6 cellular contexts compared by ENCODE assay signal in the genomic region with DNA sequence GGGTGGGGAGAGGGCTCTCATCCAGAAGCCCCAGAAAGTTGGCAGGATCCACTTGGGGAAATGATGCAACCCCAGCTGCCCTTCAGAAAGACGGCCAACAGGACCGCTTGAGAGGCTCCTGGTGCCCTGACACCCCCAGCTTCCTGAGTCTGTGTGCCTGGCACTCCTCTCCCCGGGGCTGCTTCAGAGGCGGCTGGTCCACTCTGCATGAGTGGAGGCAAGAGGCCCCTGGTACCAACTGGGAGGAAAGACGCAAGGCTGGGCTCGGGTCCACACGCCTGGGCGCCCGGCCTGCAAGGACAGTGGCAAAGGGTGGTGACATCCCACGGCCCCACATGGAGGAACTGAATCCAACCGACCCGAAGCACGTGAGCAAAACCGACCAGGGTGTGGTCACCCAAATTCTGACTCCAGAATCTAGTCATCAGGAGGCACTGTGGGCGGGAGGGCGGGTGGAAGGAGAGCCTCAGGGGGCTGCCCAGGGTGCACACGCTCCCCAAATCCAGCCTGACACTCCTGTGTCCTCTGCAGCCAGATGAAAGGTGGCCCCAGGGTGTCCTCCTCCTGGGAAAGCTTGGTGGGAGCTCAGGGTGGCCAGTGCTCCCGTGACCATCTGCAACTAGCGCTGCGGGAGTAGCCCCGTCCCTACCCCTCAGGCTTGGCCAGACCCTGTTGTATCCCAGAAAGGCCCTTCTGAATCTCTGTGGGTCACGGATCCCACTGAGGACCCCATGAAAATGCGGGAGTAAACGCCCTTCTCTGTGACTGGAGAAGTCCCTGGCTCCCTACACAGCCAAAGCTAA. TPM values are rescaled to one million over a fixed set of nuclear protein-coding genes. Genes with fewer than 3 reads are reported as not detected.
A peak's percentile ranks its signal among the peaks of the same experiment; 100 is the strongest.
DNase-seq lines count a peak whose midpoint lies in the region; ATAC-seq and TF ChIP-seq lines count a peak whose summit lies in the region.

No MANE protein-coding gene starts in this region.

- TF ChIP-seq CTCF in tibial artery (IDR thresholded peaks at IDR 0.05), result no peak

- H3K27ac ChIP-seq in tibial artery, result peak overlapping the region; percentile 96 to 99

- intact Hi-C loops in Right ventricle myocardium superior (cut with DNase I) (loop anchor here (5.0 kb wide), 1 partner anchor 51 kb away; a partner anchor contains a TSS), tibial artery (cut with DNase I; ENCODE audit: low total_unique reads) (loop anchor here (5.0 kb wide), 1 partner anchor 51 kb away; a partner anchor contains a TSS)

- H3K4me1 ChIP-seq in tibial artery, result peaks cover 5 to 55% (median 47%) of the 10 kb centered on the region in 4 donors

- H3K36me3 ChIP-seq in tibial artery, result peaks cover 33 to 41% (median 38%) of the 10 kb centered on the region in 3 donors

- H3K4me3 ChIP-seq in tibial artery, result peak overlapping the region; percentile 57 to 72

- H3K27me3 ChIP-seq in tibial artery, result no peaks in the 10 kb centered on the region

- H3K9me3 ChIP-seq in tibial artery, result no peaks in the 10 kb centered on the region

- ATAC-seq in Right ventricle myocardium superior (ENCODE audit: poor library complexity), result no peak
- ATAC-seq in HG02610 (IDR thresholded peaks at IDR 0.05; ENCODE audit: unreplicated experiment), result no peak

- DNase-seq in AG20443 (ENCODE audit: low spot score) (peak; percentile 79), RPMI7951 (ENCODE audit: low read depth) (peak; percentile 6), Right ventricle myocardium superior (peak; percentile 78), tibial artery (peak; percentile 76 to 84), NCI-H69 (lab: John Stamatoyannopoulos, UW) (no peak)

RNA-seq across cellular contexts. Expression of a gene that starts 3.7 kb away (rescaled TPM):
- 147 and 167 TPM in 2 replicates for total RNA-seq in RPMI7951 (2014; rRNA removed; shearing (Covaris generic))
- total RNA-seq in Right ventricle myocardium superior, result 171 TPM

RNA-seq across cellular contexts. Expression of a gene that starts 32.0 kb away (rescaled TPM):
- total RNA-seq in RPMI7951 (2014; rRNA removed; shearing (Covaris generic)), result 65.8 and 81.1 TPM in 2 replicates
- total RNA-seq in Right ventricle myocardium superior, result 60.5 TPM

RNA-seq across cellular contexts. Expression of a gene that starts 33.9 kb away (rescaled TPM):
- total RNA-seq in RPMI7951 (2014; rRNA removed; shearing (Covaris generic)), result 0.29 TPM in 1 of 2 replicates, not detected in the other
- 0.13 TPM for total RNA-seq in Right ventricle myocardium superior

RNA-seq across cellular contexts. Expression of a gene that starts 53.3 kb away (rescaled TPM):
- total RNA-seq in RPMI7951 (2014; rRNA removed; shearing (Covaris generic)), result 13.2 and 16.8 TPM in 2 replicates
- total RNA-seq in Right ventricle myocardium superior, result 25.5 TPM

RNA-seq across cellular contexts. Expression of a gene that starts 57.2 kb away (rescaled TPM):
- total RNA-seq in RPMI7951 (2014; rRNA removed; shearing (Covaris generic)), result 0.24 and 0.29 TPM in 2 replicates
- total RNA-seq in Right ventricle myocardium superior, result 0.22 TPM
